8 cellular contexts compared by ENCODE assay signal in genomic region chr19:11373166-11373884, GRCh38.
A peak's percentile ranks its signal among the peaks of the same experiment; 100 is the strongest.
DNase-seq lines count a peak whose midpoint lies in the region; ATAC-seq and TF ChIP-seq lines count a peak whose summit lies in the region.

No MANE protein-coding gene starts in this region.

- peaks cover 4% of the 10 kb centered on the region for H3K27me3 Mint-ChIP-seq in nephron progenitor cell (ENCODE audit: low read depth, poor library complexity)

- peak overlapping the region; percentile 93 for H3K27ac ChIP-seq in VCaP

- no peak overlapping the region for H3K27ac Mint-ChIP-seq in nephron progenitor cell

- H3K4me3 Mint-ChIP-seq in nephron progenitor cell, result no peak overlapping the region

- H3K4me1 Mint-ChIP-seq in nephron progenitor cell, result peaks cover 9% of the 10 kb centered on the region

- H3K36me3 Mint-ChIP-seq in nephron progenitor cell (ENCODE audit: low read depth), result peaks cover 5% of the 10 kb centered on the region

- no peak for ATAC-seq in HG03135 (IDR thresholded peaks at IDR 0.05; ENCODE audit: unreplicated experiment)
- no peak for ATAC-seq in GM21619 (IDR thresholded peaks at IDR 0.05; ENCODE audit: unreplicated experiment)
- no peak for ATAC-seq in HG03097 (IDR thresholded peaks at IDR 0.05; ENCODE audit: low FRiP score, unreplicated experiment)

- H3K9me3 Mint-ChIP-seq in nephron progenitor cell, result no peaks in the 10 kb centered on the region

- TF ChIP-seq CTCF in VCaP (conservative IDR thresholded peaks at IDR 0.05), result no peak
- TF ChIP-seq CTCF in nephron progenitor cell (IDR thresholded peaks at IDR 0.05), result no peak

- peak; percentile 32 for DNase-seq in EH (ENCODE audit: low read depth)
- peak; percentile 88 to 98 (median 95) for DNase-seq in NCI-H1417 (lab: John Stamatoyannopoulos, UW)
- peak; percentile 64 for DNase-seq in nephron progenitor cell
- DNase-seq in NK-92 (lab: John Stamatoyannopoulos, UW; ENCODE audit: unreplicated experiment), result no peak
